Comparison of ENCODE assay signal across 18 cellular contexts in genomic region chrX:20317873-20318272, GRCh38.
"Had no signal": no experiment of that assay in that cellular context is flagged by ENCODE, and none has a peak within 500 bp of the region (broad histone marks: within the 10 kb centered on the region; RNA-seq: fewer than 3 reads in every experiment).

No MANE protein-coding gene starts in this region.

- ATAC-seq: activated CD8-positive, alpha-beta T cell treated with anti-CD3 and anti-CD28 coated beads for 36 hours; activated naive CD8-positive, alpha-beta T cell treated with anti-CD3 and anti-CD28 coated beads, Interleukin-2, amount 50 U/mL, for 24 hours; heart left ventricle; natural killer cell treated with Interleukin-12 subunit alpha and Interleukin-12 subunit beta and Interleukin-15 and Interleukin-18, amount 100 ng/mL, for 72 hours; sciatic nerve; stimulated activated naive B cell treated with anti-CD40 and anti-IgM and Interleukin-4, amounts not matched to agents 10 μg/mL and 1 μg/mL and 100 μg/mL, for 72 hours had no signal

- H3K4me3 Mint-ChIP-seq: activated CD8-positive, alpha-beta T cell treated with anti-CD3 and anti-CD28 coated beads for 36 hours; activated naive CD8-positive, alpha-beta T cell treated with anti-CD3 and anti-CD28 coated beads, Interleukin-2, amount 50 U/mL, for 24 hours; activated T-helper 1 cell treated with anti-CD3 and anti-CD28 coated beads, Interleukin-12 subunit alpha, Interleukin-12 subunit beta, Interleukin-2, Interleukin-4 antibody, amounts not matched to agents 30 ng/mL and 10 ng/mL and 1 ng/mL, durations not matched to agents 14 hours and 24 hours and 36 hours; central memory CD8-positive, alpha-beta T cell; memory B cell; natural killer cell treated with Interleukin-12 subunit alpha and Interleukin-12 subunit beta and Interleukin-15 and Interleukin-18, amount 100 ng/mL, for 72 hours had no signal

- H3K9me3 Mint-ChIP-seq: activated naive CD8-positive, alpha-beta T cell treated with anti-CD3 and anti-CD28 coated beads, Interleukin-2, amount 50 U/mL, for 24 hours; activated T-helper 1 cell treated with anti-CD3 and anti-CD28 coated beads, Interleukin-12 subunit alpha, Interleukin-12 subunit beta, Interleukin-2, Interleukin-4 antibody, amounts not matched to agents 30 ng/mL and 10 ng/mL and 1 ng/mL, durations not matched to agents 14 hours and 24 hours and 36 hours; central memory CD8-positive, alpha-beta T cell; memory B cell; natural killer cell treated with Interleukin-12 subunit alpha and Interleukin-12 subunit beta and Interleukin-15 and Interleukin-18, amount 100 ng/mL, for 72 hours; stimulated activated naive B cell treated with anti-CD40 and anti-IgM and Interleukin-4, amounts not matched to agents 10 μg/mL and 1 μg/mL and 100 μg/mL, for 72 hours had no signal

- H3K27ac Mint-ChIP-seq: activated CD8-positive, alpha-beta T cell treated with anti-CD3 and anti-CD28 coated beads for 36 hours; activated naive CD8-positive, alpha-beta T cell treated with anti-CD3 and anti-CD28 coated beads, Interleukin-2, amount 50 U/mL, for 24 hours; activated T-helper 1 cell treated with anti-CD3 and anti-CD28 coated beads, Interleukin-12 subunit alpha, Interleukin-12 subunit beta, Interleukin-2, Interleukin-4 antibody, amounts not matched to agents 30 ng/mL and 10 ng/mL and 1 ng/mL, durations not matched to agents 14 hours and 24 hours and 36 hours; memory B cell; natural killer cell treated with Interleukin-12 subunit alpha and Interleukin-12 subunit beta and Interleukin-15 and Interleukin-18, amount 100 ng/mL, for 72 hours; stimulated activated naive B cell treated with anti-CD40 and anti-IgM and Interleukin-4, amounts not matched to agents 10 μg/mL and 1 μg/mL and 100 μg/mL, for 72 hours had no signal

- H3K9me3 ChIP-seq: heart left ventricle, upper lobe of left lung had no signal

- H3K4me3 ChIP-seq: heart left ventricle, upper lobe of left lung had no signal

- H3K27ac ChIP-seq: heart left ventricle, upper lobe of left lung had no signal

- H3K36me3 ChIP-seq: heart left ventricle, upper lobe of left lung had no signal

- H3K27me3 Mint-ChIP-seq: activated CD8-positive, alpha-beta T cell treated with anti-CD3 and anti-CD28 coated beads for 36 hours; activated naive CD8-positive, alpha-beta T cell treated with anti-CD3 and anti-CD28 coated beads, Interleukin-2, amount 50 U/mL, for 24 hours; central memory CD8-positive, alpha-beta T cell; memory B cell; stimulated activated naive B cell treated with anti-CD40 and anti-IgM and Interleukin-4, amounts not matched to agents 10 μg/mL and 1 μg/mL and 100 μg/mL, for 72 hours had no signal

- H3K4me1 ChIP-seq: heart left ventricle, upper lobe of left lung had no signal

- DNase-seq: activated CD8-positive, alpha-beta memory T cell treated with anti-CD3 and anti-CD28 coated beads, Interleukin-2, amount 50 U/mL, for 48 hours; activated CD8-positive, alpha-beta T cell treated with anti-CD3 and anti-CD28 coated beads for 36 hours; activated naive CD4-positive, alpha-beta T cell treated with Interleukin-2 at 50 U/mL for 16 hours; activated naive CD8-positive, alpha-beta T cell treated with anti-CD3 and anti-CD28 coated beads, Interleukin-2, amount 50 U/mL, for 24 hours; erythroblast; foreskin fibroblast; heart left ventricle; nucleus accumbens; stimulated activated CD4-positive, alpha-beta T cell treated with anti-CD3 and anti-CD28 coated beads, Interleukin-2, amount 100 ng/mL, for 24 hours; stimulated activated naive B cell treated with anti-CD40 and anti-IgM and Interleukin-4, amounts not matched to agents 10 μg/mL and 1 μg/mL and 100 μg/mL, for 72 hours; substantia nigra; T1000 had no signal

- H3K27me3 ChIP-seq: upper lobe of left lung had no signal

- H3K36me3 Mint-ChIP-seq: natural killer cell treated with Interleukin-12 subunit alpha and Interleukin-12 subunit beta and Interleukin-15 and Interleukin-18, amount 100 ng/mL, for 72 hours; stimulated activated naive B cell treated with anti-CD40 and anti-IgM and Interleukin-4, amounts not matched to agents 10 μg/mL and 1 μg/mL and 100 μg/mL, for 72 hours had no signal
